ENCODE assay signal across 8 cellular contexts in the genomic region with DNA sequence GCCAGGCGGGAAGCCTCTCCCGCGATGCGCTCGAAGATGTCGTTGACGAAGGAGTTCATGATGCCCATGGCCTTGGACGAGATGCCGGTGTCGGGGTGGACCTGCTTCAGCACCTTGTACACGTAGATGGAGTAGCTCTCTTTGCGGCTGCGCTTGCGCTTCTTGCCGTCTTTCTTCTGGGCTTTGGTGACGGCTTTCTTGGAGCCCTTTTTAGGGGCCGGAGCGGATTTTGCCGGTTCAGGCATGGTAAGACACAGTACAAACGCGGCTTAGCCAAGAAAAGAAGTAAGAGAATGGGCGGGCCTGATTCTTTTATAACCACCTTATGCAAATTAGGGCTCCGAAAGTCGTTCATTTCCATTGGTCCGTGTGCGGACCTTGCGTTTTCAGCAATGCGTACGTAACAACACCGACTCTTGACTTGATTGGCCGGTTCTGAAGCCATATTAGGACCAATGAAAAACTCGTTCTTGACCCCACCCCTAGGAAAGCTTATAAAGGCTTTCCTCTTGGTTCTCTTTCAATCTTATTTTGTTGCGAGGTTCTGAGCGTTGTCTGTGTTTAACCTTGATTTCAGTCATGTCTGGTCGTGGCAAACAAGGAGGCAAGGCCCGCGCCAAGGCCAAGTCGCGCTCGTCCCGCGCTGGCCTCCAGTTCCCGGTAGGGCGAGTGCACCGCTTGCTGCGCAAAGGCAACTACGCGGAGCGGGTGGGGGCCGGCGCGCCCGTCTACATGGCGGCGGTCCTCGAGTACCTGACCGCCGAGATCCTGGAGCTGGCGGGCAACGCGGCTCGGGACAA. TPM values are rescaled to one million over a fixed set of nuclear protein-coding genes. Genes with fewer than 3 reads are reported as not detected.
DNase-seq lines count a peak whose midpoint lies in the region; ATAC-seq and TF ChIP-seq lines count a peak whose summit lies in the region.

No MANE protein-coding gene starts in this region.

- no peaks in the 10 kb centered on the region for H3K27me3 Mint-ChIP-seq in activated naive CD8-positive, alpha-beta T cell treated with anti-CD3 and anti-CD28 coated beads for 36 hours

- peaks cover 8 to 19% of the 10 kb centered on the region in 2 experiments; a peak in 3 of 4 replicates for H3K4me1 ChIP-seq in SK-N-SH (ENCODE audit: control insufficient read depth in 1 of 2, insufficient read depth in 2 of 2, low read depth in 1 of 2, low read length in 1 of 2)
- peaks cover 2% of the 10 kb centered on the region for H3K4me1 ChIP-seq in ovary (ENCODE audit: insufficient read depth)
- peaks cover 23% of the 10 kb centered on the region in 2 donors for H3K4me1 ChIP-seq in thyroid gland

- H3K27me3 ChIP-seq in SK-N-SH (ENCODE audit: insufficient read depth) (no peaks in the 10 kb centered on the region), ovary (no peaks in the 10 kb centered on the region), thyroid gland (no peaks in the 10 kb centered on the region)

- peaks cover 30% of the 10 kb centered on the region for H3K79me2 ChIP-seq in SK-N-SH (ENCODE audit: insufficient read depth)

- H3K9me3 ChIP-seq in SK-N-SH (no peaks in the 10 kb centered on the region), ovary (no peaks in the 10 kb centered on the region), thyroid gland (no peaks in the 10 kb centered on the region)

- H3F3A ChIP-seq in SK-N-SH (replicated peaks; ENCODE audit: insufficient read depth) = peaks cover 43% of the 10 kb centered on the region

- peak overlapping the region; percentile 95 for H3K9ac ChIP-seq in SK-N-SH

- H3K36me3 ChIP-seq in SK-N-SH (replicated peaks in 1 of 2; ENCODE audit: control insufficient read depth in 1 of 2, insufficient read depth in 2 of 2, low read length in 1 of 2) (no peaks in the 10 kb centered on the region), ovary (no peaks in the 10 kb centered on the region), thyroid gland (no peaks in the 10 kb centered on the region)

- TF ChIP-seq POLR2A in ovary (IDR thresholded peaks at IDR 0.05) = peak; percentile 99
- TF ChIP-seq POLR2A in thyroid gland (IDR thresholded peaks at IDR 0.05) = peak; percentile 98 to 99

- peak overlapping the region; percentile 82 for H3K4me2 ChIP-seq in SK-N-SH

- TF ChIP-seq CTCF in GM10266 (IDR thresholded peaks at IDR 0.05; ENCODE audit: control insufficient read depth, insufficient read depth, low read depth, missing control alignments) (no peak), SK-N-SH (IDR thresholded peaks at IDR 0.05) (no peak), ovary (IDR thresholded peaks at IDR 0.05) (peak in 2 of 3 donors; percentile 20 to 26), thyroid gland (IDR thresholded peaks at IDR 0.05) (peak in 1 of 6 experiments; percentile 7)

- TF ChIP-seq EP300 in SK-N-SH (IDR thresholded peaks at IDR 0.05; ENCODE audit: borderline replicate concordance in 1 of 2, low read depth in 1 of 2, low read length in 1 of 2) (peak in 1 of 2 experiments; percentile 30; a peak in 1 of 4 replicates), ovary (IDR thresholded peaks at IDR 0.05) (peak; percentile 77)

- CTCF ChIA-PET in SK-N-SH (lab: Yijun Ruan, JAX) = interaction anchor here (1.6 to 3.6 kb wide), 4 partner anchors 42 to 301 kb away, joined by 6 to 33 read pairs (median 10); a partner anchor contains a TSS

- no peak for TF ChIP-seq RAD21 in SK-N-SH (IDR thresholded peaks at IDR 0.05; ENCODE audit: low read length)

- H3K9me3 Mint-ChIP-seq in activated naive CD8-positive, alpha-beta T cell treated with anti-CD3 and anti-CD28 coated beads for 36 hours = peaks cover 2% of the 10 kb centered on the region

- ATAC-seq in HG02623 (IDR thresholded peaks at IDR 0.05; ENCODE audit: unreplicated experiment) (peak; percentile 56), Right ventricle myocardium inferior (peak; percentile 89)

- peaks cover 20% of the 10 kb centered on the region; the same call in 1 of the 2 replicates for H4K20me1 ChIP-seq in SK-N-SH (ENCODE audit: insufficient read depth)

- POLR2A ChIA-PET in SK-N-SH (lab: Yijun Ruan, JAX) = interaction anchor here (0.6 to 4.4 kb wide), 26 partner anchors 12 to 300 kb away, joined by 3 to 34 read pairs (median 8); a partner anchor contains a TSS

- under 1% methylated on average over 34 of the region's 62 CpGs for WGBS in SK-N-SH (ENCODE audit: low lambda C conversion rate)
- WGBS in ovary, 3 donors = 0% methylated on average over 45 to 62 of the region's 62 CpGs
- WGBS in thyroid gland, 2 donors = 0% methylated on average over 42 to 47 of the region's 62 CpGs

- H3K4me3 ChIP-seq in SK-N-SH (ENCODE audit: low read depth in 2 of 2, low read length in 1 of 2) (peak overlapping the region; percentile 73 to 88), ovary (peak overlapping the region; percentile 80), thyroid gland (replicated peaks in 1 of 3) (peak overlapping the region; percentile 50 to 84 (median 77))

- H3K36me3 Mint-ChIP-seq in activated naive CD8-positive, alpha-beta T cell treated with anti-CD3 and anti-CD28 coated beads for 36 hours = no peaks in the 10 kb centered on the region

- peak; percentile 89 for DNase-seq in GM10266 (ENCODE audit: extremely low spot score)
- peak; percentile 100 for DNase-seq in NCI-H1092 treated with DMSO at 0.1 percent for 48 hours (lab: John Stamatoyannopoulos, UW)
- DNase-seq in SK-N-SH = peak; percentile 88
- DNase-seq in activated naive CD8-positive, alpha-beta T cell treated with anti-CD3 and anti-CD28 coated beads for 36 hours = peak; percentile 85
- peak; percentile 87 for DNase-seq in Right ventricle myocardium inferior (ENCODE audit: missing footprints)
- peak; percentile 85 to 92 (median 87) for DNase-seq in ovary
- peak; percentile 88 to 90 for DNase-seq in thyroid gland

- peak overlapping the region; percentile 98 to 100 for H3K27ac ChIP-seq in SK-N-SH (ENCODE audit: low read depth in 2 of 2, low read length in 1 of 2)
- peak overlapping the region; percentile 96 to 99 for H3K27ac ChIP-seq in ovary
- H3K27ac ChIP-seq in thyroid gland = peak overlapping the region; percentile 97 to 100 (median 100)

- H3K4me3 Mint-ChIP-seq in activated naive CD8-positive, alpha-beta T cell treated with anti-CD3 and anti-CD28 coated beads for 36 hours = no peak overlapping the region

- intact Hi-C loops in Right ventricle myocardium inferior (cut with DNase I) (no loop called here), ovary (cut with DNase I) (no loop called here), thyroid gland (cut with DNase I) (no loop called here)

- no peaks in the 10 kb centered on the region for H3K9me2 ChIP-seq in SK-N-SH

- H3K4me1 Mint-ChIP-seq in activated naive CD8-positive, alpha-beta T cell treated with anti-CD3 and anti-CD28 coated beads for 36 hours = peaks cover 9% of the 10 kb centered on the region

- H2AFZ ChIP-seq in SK-N-SH (ENCODE audit: low read depth) = no peak overlapping the region

- no peak overlapping the region for H3K27ac Mint-ChIP-seq in activated naive CD8-positive, alpha-beta T cell treated with anti-CD3 and anti-CD28 coated beads for 36 hours

TF ChIP-seq in SK-N-SH, 30 proteins besides CTCF, POLR2A, EP300 and RAD21 (continues in another document):
- TF ChIP-seq, protein P1, sequence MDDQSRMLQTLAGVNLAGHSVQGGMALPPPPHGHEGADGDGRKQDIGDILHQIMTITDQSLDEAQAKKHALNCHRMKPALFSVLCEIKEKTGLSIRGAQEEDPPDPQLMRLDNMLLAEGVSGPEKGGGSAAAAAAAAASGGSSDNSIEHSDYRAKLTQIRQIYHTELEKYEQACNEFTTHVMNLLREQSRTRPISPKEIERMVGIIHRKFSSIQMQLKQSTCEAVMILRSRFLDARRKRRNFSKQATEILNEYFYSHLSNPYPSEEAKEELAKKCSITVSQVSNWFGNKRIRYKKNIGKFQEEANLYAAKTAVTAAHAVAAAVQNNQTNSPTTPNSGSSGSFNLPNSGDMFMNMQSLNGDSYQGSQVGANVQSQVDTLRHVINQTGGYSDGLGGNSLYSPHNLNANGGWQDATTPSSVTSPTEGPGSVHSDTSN (IDR thresholded peaks at IDR 0.05) = peak; percentile 3; the same call in 1 of the 2 replicates
- TF ChIP-seq CHD2 (IDR thresholded peaks at IDR 0.05; ENCODE audit: low read length, partially characterized antibody) = peak; percentile 73
- TF ChIP-seq NFIC (IDR thresholded peaks at IDR 0.05; ENCODE audit: borderline replicate concordance) = 0 out of 2 replicates have a peak, but pooled peaks have one; percentile 7
- peak; percentile 60; the same call in 1 of the 2 replicates for TF ChIP-seq RFX5 (IDR thresholded peaks at IDR 0.05; ENCODE audit: low read length)

RNA-seq across cellular contexts. Expression of a gene that starts 12.8 kb away (rescaled TPM):
- 19.9 and 24.6 TPM in 2 replicates for polyA plus RNA-seq in SK-N-SH (2012; rRNA removed)
- polyA plus RNA-seq in SK-N-SH (2012; cell fraction: cytosol; rRNA removed) = 15.0 and 19.3 TPM in 2 replicates
- polyA plus RNA-seq in SK-N-SH (2012; cell fraction: nucleus; rRNA removed) = 25.0 and 36.1 TPM in 2 replicates
- total RNA-seq in activated naive CD8-positive, alpha-beta T cell treated with anti-CD3 and anti-CD28 coated beads for 36 hours = 10 to 100 TPM; 20.6 to 22.6 TPM
- 15.3 TPM for total RNA-seq in Right ventricle myocardium inferior
- total RNA-seq in ovary = 10 to 100 TPM; 11.6 to 36.5 (median 16.1) TPM
- 10 to 100 TPM; 13.6 to 30.1 TPM for polyA plus RNA-seq in ovary
- total RNA-seq in thyroid gland = 10 to 100 TPM; 23.5 to 55.8 (median 31.6) TPM

RNA-seq across cellular contexts. Expression of a gene that starts 31.0 kb away (rescaled TPM):
- polyA plus RNA-seq in SK-N-SH (2012; rRNA removed) = 22.7 and 27.6 TPM in 2 replicates
- polyA plus RNA-seq in SK-N-SH (2012; cell fraction: cytosol; rRNA removed) = 13.9 and 19.5 TPM in 2 replicates
- 30.3 and 31.6 TPM in 2 replicates for polyA plus RNA-seq in SK-N-SH (2012; cell fraction: nucleus; rRNA removed)
- 10 to 100 TPM; 12.5 to 12.8 TPM for total RNA-seq in activated naive CD8-positive, alpha-beta T cell treated with anti-CD3 and anti-CD28 coated beads for 36 hours
- 0.51 TPM for total RNA-seq in Right ventricle myocardium inferior
- total RNA-seq in ovary = 1 to 10 TPM; 1.2 to 7.7 (median 3.2) TPM
- 1 to 10 TPM; 3.2 to 7.9 TPM for polyA plus RNA-seq in ovary
- 1 to 10 TPM; 3.0 to 5.9 (median 4.0) TPM for total RNA-seq in thyroid gland

RNA-seq across cellular contexts. Expression of a gene that starts 41.0 kb away (rescaled TPM):
- polyA plus RNA-seq in SK-N-SH (2012; rRNA removed) = 42.4 and 54.3 TPM in 2 replicates
- 42.6 and 50.4 TPM in 2 replicates for polyA plus RNA-seq in SK-N-SH (2012; cell fraction: cytosol; rRNA removed)
- 28.0 and 48.4 TPM in 2 replicates for polyA plus RNA-seq in SK-N-SH (2012; cell fraction: nucleus; rRNA removed)
- 100 to 1,000 TPM; 111 to 112 TPM for total RNA-seq in activated naive CD8-positive, alpha-beta T cell treated with anti-CD3 and anti-CD28 coated beads for 36 hours
- 24.8 TPM for total RNA-seq in Right ventricle myocardium inferior
- 10 to 100 TPM in 5 of 7 donors, 1 to 10 TPM in 2; 9.2 to 70.2 (median 57.8) TPM for total RNA-seq in ovary
- polyA plus RNA-seq in ovary = 10 to 100 TPM; 35.8 to 91.4 TPM
- total RNA-seq in thyroid gland = 10 to 100 TPM; 10.2 to 17.9 (median 12.4) TPM

RNA-seq across cellular contexts. Expression of a gene that starts 50.1 kb away (rescaled TPM):
- polyA plus RNA-seq in SK-N-SH (2012; rRNA removed) (9.4 and 12.4 TPM in 2 replicates), ovary (10 to 100 TPM; 19.1 to 33.0 TPM)
- polyA plus RNA-seq in SK-N-SH (2012; cell fraction: cytosol; rRNA removed) = 3.8 and 5.1 TPM in 2 replicates
- polyA plus RNA-seq in SK-N-SH (2012; cell fraction: nucleus; rRNA removed) = 43.1 and 63.4 TPM in 2 replicates
- total RNA-seq in activated naive CD8-positive, alpha-beta T cell treated with anti-CD3 and anti-CD28 coated beads for 36 hours = 1 to 10 TPM in 1 of 2 experiments, under 1 TPM in 1; 0.94 to 1.8 TPM
- total RNA-seq in Right ventricle myocardium inferior (3.5 TPM), ovary (10 to 100 TPM; 20.2 to 51.5 (median 34.6) TPM), thyroid gland (1 to 10 TPM; 2.0 to 8.6 (median 5.6) TPM)

Comparison
In these comparisons a context has a peak if more than half of its experiments do, and no peak if none do; other contexts are left out.
1. Peak in every context shown above with its lines: DNase-seq, ATAC-seq, H3K4me3 ChIP-seq and H3K27ac ChIP-seq.
2. CTCF ChIP-seq: peak in ovary (2 of 3); none in GM10266 (single experiment) and SK-N-SH (single experiment).